ENCODE assay signal across 20 cellular contexts in the genomic region with DNA sequence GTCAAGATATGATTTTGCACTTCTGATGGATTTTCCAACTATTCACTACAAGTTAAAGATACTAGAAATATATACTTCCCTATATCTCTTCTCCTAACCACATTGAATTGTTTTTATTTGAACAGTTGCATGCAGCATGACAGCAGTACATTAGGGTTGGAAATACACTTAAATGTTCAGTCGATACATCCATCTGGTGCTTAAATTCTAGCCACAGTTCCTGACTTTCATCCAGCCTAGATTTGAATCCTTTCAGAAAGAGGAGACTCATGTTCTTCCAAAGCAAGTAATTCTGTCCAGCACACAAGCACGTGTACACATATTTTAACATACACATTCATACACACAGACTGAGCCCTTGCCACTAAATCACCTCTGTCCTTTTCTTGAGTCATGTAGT.
DNase-seq lines count a peak whose midpoint lies in the region; ATAC-seq, FAIRE-seq and TF ChIP-seq lines count a peak whose summit lies in the region.
"Had no signal": no experiment of that assay in that cellular context is flagged by ENCODE, and none has a peak within 500 bp of the region (broad histone marks: within the 10 kb centered on the region; RNA-seq: fewer than 3 reads in every experiment).

No MANE protein-coding gene starts in this region.

- no peak for FAIRE-seq in HepG2 (lab: Jason Lieb, UNC)
- FAIRE-seq: GM12878, H54 had no signal

- H3K4me2 ChIP-seq in HepG2 (ENCODE audit: low read depth, low read length) (no peak overlapping the region), GM23248 (ENCODE audit: unreplicated experiment) (no peak overlapping the region)
- H3K4me2 ChIP-seq: BLaER1 had no signal

- no peak overlapping the region for H2AFZ ChIP-seq in HepG2 (ENCODE audit: low read length)
- H2AFZ ChIP-seq in GM23248: no peak overlapping the region

- in situ Hi-C loops in HepG2 (cut with HindIII; ENCODE audit: extremely low pct_ligation_motif_present, low pct_unique_long_range_greater_than_20kb) (no loop called here), GM23248 (cut with MboI) (no loop called here), gastrocnemius medialis (cut with MboI; ENCODE audit: low sequenced_read_pairs in 4 of 4) (no loop called here)

- DNase-seq in HepG2 (ENCODE audit: low spot score): no peak
- no peak for DNase-seq in right lobe of liver
- DNase-seq in NCI-H446 treated with DMSO at 0.1 percent for 48 hours (lab: John Stamatoyannopoulos, UW): peak; percentile 67
- peak; percentile 62 for DNase-seq in cerebellar cortex (ENCODE audit: low spot score)
- no peak for DNase-seq in GM23248
- no peak for DNase-seq in activated T-cell treated with anti-CD3 and anti-CD28 coated beads, Interleukin-2, amount 50 U/mL, for 4 hours
- DNase-seq in amniotic stem cell (lab: John Stamatoyannopoulos, UW): no peak
- DNase-seq in gastrocnemius medialis: no peak
- DNase-seq: 8988T; CD4-positive, alpha-beta memory T cell; DMS153; DMS79; GF-D8; HCEC 1CT had no signal

- H3K27ac ChIP-seq in HepG2 (ENCODE audit: extremely low read length, insufficient read depth, low read length) (no peak overlapping the region), right lobe of liver (no peak overlapping the region), GM23248 (no peak overlapping the region), gastrocnemius medialis (no peak overlapping the region)
- H3K27ac ChIP-seq: BLaER1 had no signal

- no TSS peak for BruUV-seq in HepG2 (replicated peaks; lab: Mats Ljungman, UMichigan)

- H3K36me3 Mint-ChIP-seq in activated T-cell treated with anti-CD3 and anti-CD28 coated beads, Interleukin-2, amount 50 U/mL, for 4 hours (ENCODE audit: insufficient read depth): no peaks in the 10 kb centered on the region
- H3K36me3 Mint-ChIP-seq: CD14-positive monocyte; CD4-positive, alpha-beta memory T cell; IgD-negative memory B cell had no signal

- no peaks in the 10 kb centered on the region for H3K4me1 Mint-ChIP-seq in activated T-cell treated with anti-CD3 and anti-CD28 coated beads, Interleukin-2, amount 50 U/mL, for 4 hours (ENCODE audit: low read depth)
- H3K4me1 Mint-ChIP-seq: CD14-positive monocyte; CD4-positive, alpha-beta memory T cell; IgD-negative memory B cell had no signal

- H3K4me3 ChIP-seq in HepG2 (replicated peaks in 1 of 3; ENCODE audit: insufficient read depth in 1 of 3, low read depth in 2 of 3, low read length in 3 of 3) (no peak overlapping the region), right lobe of liver (no peak overlapping the region), GM23248 (no peak overlapping the region), gastrocnemius medialis (no peak overlapping the region)
- H3K4me3 ChIP-seq: BLaER1, GM12878, GM23338 had no signal

- CTCF ChIA-PET in HepG2 (lab: Yijun Ruan, JAX; ENCODE audit: low intra/inter-chr PET ratio, low total read pairs): no interaction called here

- no peak for TF ChIP-seq RAD21 in HepG2 (CRISPR knock-in tag; IDR thresholded peaks at IDR 0.05)

- H3K79me2 ChIP-seq in HepG2 (ENCODE audit: insufficient read depth, low read length) (no peaks in the 10 kb centered on the region), GM23248 (ENCODE audit: insufficient read depth) (no peaks in the 10 kb centered on the region)

- no peaks in the 10 kb centered on the region for H4K20me1 ChIP-seq in HepG2 (ENCODE audit: insufficient read depth, low read length)
- H4K20me1 ChIP-seq in GM23248 (ENCODE audit: insufficient read depth): no peaks in the 10 kb centered on the region
- H4K20me1 ChIP-seq: BLaER1 had no signal

- TF ChIP-seq POLR2A in HepG2 (IDR thresholded peaks at IDR 0.05; ENCODE audit: insufficient read depth in 1 of 2, low read depth in 2 of 2, low read length in 2 of 2) (no peak), right lobe of liver (IDR thresholded peaks at IDR 0.05) (no peak), gastrocnemius medialis (IDR thresholded peaks at IDR 0.05) (no peak)

- no peaks in the 10 kb centered on the region for H3K36me3 ChIP-seq in HepG2 (replicated peaks in 1 of 2; ENCODE audit: control insufficient read depth in 1 of 2, insufficient read depth in 2 of 2, low read length in 2 of 2)
- no peaks in the 10 kb centered on the region for H3K36me3 ChIP-seq in right lobe of liver
- H3K36me3 ChIP-seq in GM23248 (ENCODE audit: low read depth): no peaks in the 10 kb centered on the region
- H3K36me3 ChIP-seq in gastrocnemius medialis: no peaks in the 10 kb centered on the region
- H3K36me3 ChIP-seq: BLaER1 had no signal

- H3F3A ChIP-seq in GM23248 (ENCODE audit: insufficient read depth): no peaks in the 10 kb centered on the region

- H3K4me1 ChIP-seq in HepG2 (ENCODE audit: insufficient read depth, low read length) (no peaks in the 10 kb centered on the region), right lobe of liver (no peaks in the 10 kb centered on the region), GM23248 (ENCODE audit: insufficient read depth) (no peaks in the 10 kb centered on the region), gastrocnemius medialis (no peaks in the 10 kb centered on the region)
- H3K4me1 ChIP-seq: BLaER1 had no signal

- H3K9me3 ChIP-seq in HepG2 (ENCODE audit: low read length) (peaks cover 96% of the 10 kb centered on the region), right lobe of liver (no peaks in the 10 kb centered on the region), GM23248 (ENCODE audit: low read depth) (no peaks in the 10 kb centered on the region), gastrocnemius medialis (no peaks in the 10 kb centered on the region)
- H3K9me3 ChIP-seq: BLaER1 had no signal

- POLR2A ChIA-PET in HepG2 (lab: Yijun Ruan, JAX): no interaction called here

- H3K4me3 Mint-ChIP-seq in activated T-cell treated with anti-CD3 and anti-CD28 coated beads, Interleukin-2, amount 50 U/mL, for 4 hours: no peak overlapping the region
- H3K4me3 Mint-ChIP-seq: CD14-positive monocyte; CD4-positive, alpha-beta memory T cell; GM23338; IgD-negative memory B cell had no signal

- no peak for ATAC-seq in HepG2
- no peak for ATAC-seq in right lobe of liver
- no peak for ATAC-seq in activated T-cell treated with anti-CD3 and anti-CD28 coated beads, Interleukin-2, amount 50 U/mL, for 4 hours
- no peak for ATAC-seq in gastrocnemius medialis
- ATAC-seq: GM12878 had no signal

- H3K27me3 Mint-ChIP-seq in activated T-cell treated with anti-CD3 and anti-CD28 coated beads, Interleukin-2, amount 50 U/mL, for 4 hours (ENCODE audit: low read depth): no peaks in the 10 kb centered on the region
- H3K27me3 Mint-ChIP-seq: CD4-positive, alpha-beta memory T cell; IgD-negative memory B cell had no signal

- TF ChIP-seq CTCF in HepG2 (CRISPR knock-in tag; IDR thresholded peaks at IDR 0.05) (no peak), right lobe of liver (IDR thresholded peaks at IDR 0.05) (no peak), gastrocnemius medialis (IDR thresholded peaks at IDR 0.05 in 4 of 5, conservative IDR thresholded peaks at IDR 0.05 in 1 of 5) (no peak)

- H3K9ac ChIP-seq in HepG2 (ENCODE audit: insufficient read depth, low read depth, low read length) (no peak overlapping the region), GM23248 (no peak overlapping the region)
- H3K9ac ChIP-seq: BLaER1 had no signal

- H3K9me3 Mint-ChIP-seq in activated T-cell treated with anti-CD3 and anti-CD28 coated beads, Interleukin-2, amount 50 U/mL, for 4 hours: peaks cover 13% of the 10 kb centered on the region
- H3K9me3 Mint-ChIP-seq: CD14-positive monocyte, GM23338 had no signal

- 1% methylated on average over 2 of the region's 2 CpGs for WGBS in HepG2 (ENCODE audit: low lambda C conversion rate)
- 56% methylated on average over 1 of the region's 2 CpGs for WGBS in right lobe of liver (ENCODE audit: insufficient coverage, low coverage, low lambda C conversion rate, missing lambda C conversion rate)
- 60 to 72% methylated on average over 2 of the region's 2 CpGs for WGBS in GM23248 (ENCODE audit: low coverage in 1 of 2, low lambda C conversion rate in 2 of 2, missing lambda C conversion rate in 2 of 2), 2 experiments

- no peaks in the 10 kb centered on the region for H3K9me2 ChIP-seq in GM23248 (ENCODE audit: insufficient read depth)

- TF ChIP-seq EP300 in HepG2 (IDR thresholded peaks at IDR 0.05; ENCODE audit: low read depth in 2 of 2, low read length in 2 of 2): no peak
- no peak for TF ChIP-seq EP300 in HepG2 (CRISPR knock-in tag; IDR thresholded peaks at IDR 0.05; ENCODE audit: borderline replicate concordance)

- intact Hi-C loops in HepG2 (cut with micrococcal nuclease; ENCODE audit: unreplicated experiment): no loop called here
- intact Hi-C loops in right lobe of liver (cut with DNase I): no loop called here
- intact Hi-C loops in gastrocnemius medialis (cut with DNase I; ENCODE audit: low total_unique reads): no loop called here

- H3K27me3 ChIP-seq in HepG2 (ENCODE audit: control insufficient read depth in 1 of 2, insufficient read depth in 2 of 2, low read length in 2 of 2) (no peaks in the 10 kb centered on the region), right lobe of liver (no peaks in the 10 kb centered on the region), GM23248 (replicated peaks; ENCODE audit: insufficient read depth) (peaks cover 22% of the 10 kb centered on the region; the same call in 1 of the 2 replicates), gastrocnemius medialis (no peaks in the 10 kb centered on the region)
- H3K27me3 ChIP-seq: BLaER1 had no signal

TF ChIP-seq in HepG2, 621 proteins besides CTCF, POLR2A, EP300 and RAD21 (continues in another document):
- 0 out of 2 replicates have a peak, but pooled peaks have one; percentile 33 for TF ChIP-seq MNT (IDR thresholded peaks at IDR 0.05)

Comparison
In these comparisons a context has a peak if more than half of its experiments do, and no peak if none do; other contexts are left out.
1. DNase-seq: peak in NCI-H446 treated with DMSO at 0.1 percent for 48 hours (single experiment) and cerebellar cortex (single experiment); none in HepG2 (single experiment), right lobe of liver (0 of 3), GM23248 (single experiment), activated T-cell treated with anti-CD3 and anti-CD28 coated beads, Interleukin-2, amount 50 U/mL, for 4 hours (single experiment), amniotic stem cell (single experiment) and gastrocnemius medialis (0 of 2).